23 cellular contexts compared by ENCODE assay signal in the genomic region with DNA sequence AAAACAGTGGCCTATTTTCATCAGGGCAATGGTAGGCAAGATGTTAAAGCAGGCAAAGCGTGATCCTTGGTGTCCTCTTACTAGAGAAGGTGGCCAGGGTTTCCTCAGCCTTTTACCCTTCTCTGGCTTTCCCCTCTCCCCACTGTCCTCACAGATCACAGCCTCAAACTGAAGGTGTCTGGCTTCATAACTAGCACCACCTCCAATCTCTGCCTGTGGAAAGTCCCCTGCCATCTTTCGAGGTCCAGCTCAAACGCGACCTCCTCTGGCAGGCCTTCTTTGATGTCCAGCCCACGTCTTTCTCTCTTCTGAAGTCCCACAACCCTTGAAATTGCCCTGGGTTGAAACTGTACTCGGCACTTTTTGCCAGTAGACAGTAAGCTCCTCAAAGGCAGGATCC. TPM values are rescaled to one million over a fixed set of nuclear protein-coding genes. Genes with fewer than 3 reads are reported as not detected.
"Had no signal": no experiment of that assay in that cellular context is flagged by ENCODE, and none has a peak within 500 bp of the region (broad histone marks: within the 10 kb centered on the region; RNA-seq: fewer than 3 reads in every experiment).

No MANE protein-coding gene starts in this region.

- H3K27ac Mint-ChIP-seq: activated B cell treated with CpG ODN at 0.5 μM for 24 hours; activated CD4-positive, alpha-beta T cell treated with anti-CD3 and anti-CD28 coated beads, Interleukin-2, amount 10 ng/mL, durations not matched to agents 24 days and 14 days; activated naive CD8-positive, alpha-beta T cell treated with anti-CD3 and anti-CD28 coated beads, Interleukin-2, amount 10 ng/mL, durations not matched to agents 7 days and 5 days; activated T-helper 17 cell treated with anti-CD3 and anti-CD28 coated beads, Interleukin-2, amount 50 U/mL, for 72 hours; T-helper 1 cell treated with Interleukin-12 subunit alpha and Interleukin-12 subunit beta and Interleukin-4 antibody, amounts not matched to agents 30 μg/mL and 1 μg/mL, for 36 hours had no signal

- H2AFZ ChIP-seq: PC-9 had no signal

- H3K4me1 ChIP-seq: adrenal gland had no signal

- ATAC-seq: activated T-helper 17 cell treated with anti-CD3 and anti-CD28 coated beads, Interleukin-2, amount 50 U/mL, for 72 hours had no signal

- H3K27ac ChIP-seq: adrenal gland, PC-9 had no signal

- H3K4me3 Mint-ChIP-seq: activated B cell treated with CpG ODN at 0.5 μM for 24 hours; activated CD4-positive, alpha-beta T cell treated with anti-CD3 and anti-CD28 coated beads, Interleukin-2, amount 10 ng/mL, durations not matched to agents 24 days and 14 days; activated naive CD8-positive, alpha-beta T cell treated with anti-CD3 and anti-CD28 coated beads, Interleukin-2, amount 10 ng/mL, durations not matched to agents 7 days and 5 days; activated T-helper 17 cell treated with anti-CD3 and anti-CD28 coated beads, Interleukin-2, amount 50 U/mL, for 72 hours; T-helper 1 cell treated with Interleukin-12 subunit alpha and Interleukin-12 subunit beta and Interleukin-4 antibody, amounts not matched to agents 30 μg/mL and 1 μg/mL, for 36 hours had no signal

- H3K9me3 Mint-ChIP-seq: activated B cell treated with CpG ODN at 0.5 μM for 24 hours; activated CD4-positive, alpha-beta T cell treated with anti-CD3 and anti-CD28 coated beads, Interleukin-2, amount 10 ng/mL, durations not matched to agents 24 days and 14 days; activated naive CD8-positive, alpha-beta T cell treated with anti-CD3 and anti-CD28 coated beads, Interleukin-2, amount 10 ng/mL, durations not matched to agents 7 days and 5 days; activated T-helper 17 cell treated with anti-CD3 and anti-CD28 coated beads, Interleukin-2, amount 50 U/mL, for 72 hours; T-helper 1 cell treated with Interleukin-12 subunit alpha and Interleukin-12 subunit beta and Interleukin-4 antibody, amounts not matched to agents 30 μg/mL and 1 μg/mL, for 36 hours had no signal

- H3K36me3 Mint-ChIP-seq: activated naive CD8-positive, alpha-beta T cell treated with anti-CD3 and anti-CD28 coated beads, Interleukin-2, amount 10 ng/mL, durations not matched to agents 7 days and 5 days had no signal

- H3K4me3 ChIP-seq: adrenal gland, PC-9 had no signal

- H3K36me3 ChIP-seq: adrenal gland had no signal

- H3K4me2 ChIP-seq: PC-9 had no signal

- H3K4me1 Mint-ChIP-seq: activated B cell treated with CpG ODN at 0.5 μM for 24 hours; activated CD4-positive, alpha-beta T cell treated with anti-CD3 and anti-CD28 coated beads, Interleukin-2, amount 10 ng/mL, durations not matched to agents 24 days and 14 days; activated naive CD8-positive, alpha-beta T cell treated with anti-CD3 and anti-CD28 coated beads, Interleukin-2, amount 10 ng/mL, durations not matched to agents 7 days and 5 days; activated T-helper 17 cell treated with anti-CD3 and anti-CD28 coated beads, Interleukin-2, amount 50 U/mL, for 72 hours had no signal

- DNase-seq: activated B cell treated with CpG ODN at 0.5 μM for 24 hours; activated CD4-positive, alpha-beta T cell treated with anti-CD3 and anti-CD28 coated beads for 1 hour; activated CD4-positive, alpha-beta T cell treated with anti-CD3 and anti-CD28 coated beads, Interleukin-2, amount 10 ng/mL, durations not matched to agents 24 days and 14 days; activated CD4-positive, alpha-beta T cell treated with anti-CD3 and anti-CD28 coated beads, Interleukin-2, amount 50 U/mL, for 48 hours; activated gamma-delta T cell; activated naive CD4-positive, alpha-beta T cell treated with anti-CD3 and anti-CD28 coated beads, Interleukin-2, amount 50 U/mL, for 16 hours; activated naive CD8-positive, alpha-beta T cell treated with anti-CD3 and anti-CD28 coated beads, Interleukin-2, amount 10 ng/mL, durations not matched to agents 7 days and 5 days; activated T-cell treated with anti-CD3 and anti-CD28 coated beads, Interleukin-2, amount 50 U/mL, for 48 hours; adrenal gland; anterior cingulate cortex; cerebellar nuclear complex; MM.1S; NCI-H1105; NCI-H1436; NCI-H1694 treated with DMSO at 0.1 percent for 48 hours; NCI-H2029 treated with DMSO at 0.1 percent for 48 hours; NCI-H446; NCI-H524; PC-9; SHP77 treated with DMSO at 0.1 percent for 48 hours had no signal

- H3K27me3 ChIP-seq: adrenal gland had no signal

- H3K9me3 ChIP-seq: adrenal gland had no signal

RNA-seq across cellular contexts. Expression of a gene that starts 35.9 kb away (rescaled TPM):
- total RNA-seq: activated naive CD8-positive, alpha-beta T cell treated with anti-CD3 and anti-CD28 coated beads, Interleukin-2, amount 10 ng/mL, durations not matched to agents 7 days and 5 days had no signal

RNA-seq across cellular contexts. Expression of a gene that starts 39.0 kb away (rescaled TPM):
- total RNA-seq: activated B cell treated with CpG ODN at 0.5 μM for 24 hours; activated CD4-positive, alpha-beta T cell treated with anti-CD3 and anti-CD28 coated beads, Interleukin-2, amount 10 ng/mL, durations not matched to agents 24 days and 14 days; activated naive CD8-positive, alpha-beta T cell treated with anti-CD3 and anti-CD28 coated beads, Interleukin-2, amount 10 ng/mL, durations not matched to agents 7 days and 5 days; activated T-helper 17 cell treated with anti-CD3 and anti-CD28 coated beads, Interleukin-2, amount 50 U/mL, for 72 hours; PC-9; SK-MEL-5 had no signal
